Comparison of ENCODE assay signal across 8 cellular contexts in genomic region chr4:174521800-174522182, GRCh38. TPM values are rescaled to one million over a fixed set of nuclear protein-coding genes. Genes with fewer than 3 reads are reported as not detected.
DNase-seq lines count a peak whose midpoint lies in the region; ATAC-seq and TF ChIP-seq lines count a peak whose summit lies in the region.

No MANE protein-coding gene starts in this region.

- H3K9me3 Mint-ChIP-seq in activated naive CD4-positive, alpha-beta T cell treated with anti-CD3 and anti-CD28 coated beads for 36 hours, result no peaks in the 10 kb centered on the region
- no peaks in the 10 kb centered on the region for H3K9me3 Mint-ChIP-seq in dendritic cell treated with granulocyte-macrophage colony-stimulating factor and Interleukin-4, amounts not matched to agents 40 ng/mL and 50 ng/mL, for 4 days

- H3K27me3 Mint-ChIP-seq in activated naive CD4-positive, alpha-beta T cell treated with anti-CD3 and anti-CD28 coated beads for 36 hours (ENCODE audit: low read depth), result peaks cover 35% of the 10 kb centered on the region
- H3K27me3 Mint-ChIP-seq in dendritic cell treated with granulocyte-macrophage colony-stimulating factor and Interleukin-4, amounts not matched to agents 40 ng/mL and 50 ng/mL, for 4 days, result peaks cover 44% of the 10 kb centered on the region

- no peak overlapping the region for H3K4me2 ChIP-seq in Karpas-422 (ENCODE audit: low read depth, low read length, poor library complexity, severe bottlenecking)

- CTCF ChIA-PET in activated naive CD4-positive, alpha-beta T cell treated with anti-CD3 and anti-CD28 coated beads for 36 hours (lab: Charles Lee), result no interaction called here

- peak overlapping the region; percentile 68 for H3K4me3 Mint-ChIP-seq in activated naive CD4-positive, alpha-beta T cell treated with anti-CD3 and anti-CD28 coated beads for 36 hours
- H3K4me3 Mint-ChIP-seq in dendritic cell treated with granulocyte-macrophage colony-stimulating factor and Interleukin-4, amounts not matched to agents 40 ng/mL and 50 ng/mL, for 4 days, result peak overlapping the region; percentile 74

- H3K4me1 ChIP-seq in Peyer's patch (peaks cover 0 to 3% (median 0%) of the 10 kb centered on the region in 4 donors), mononuclear cell (ENCODE audit: insufficient read depth, low read length) (peaks cover 20% of the 10 kb centered on the region), Karpas-422 (ENCODE audit: low read length) (no peaks in the 10 kb centered on the region)

- TF ChIP-seq POLR2A in Peyer's patch (IDR thresholded peaks at IDR 0.05), result no peak

- intact Hi-C loops in activated naive CD4-positive, alpha-beta T cell treated with anti-CD3 and anti-CD28 coated beads for 36 hours (cut with micrococcal nuclease), result loop anchor here (2.0 to 5.0 kb wide), 4 partner anchors 99 to 304 kb away; no protein-coding TSS in a partner anchor
- intact Hi-C loops in dendritic cell treated with granulocyte-macrophage colony-stimulating factor and Interleukin-4, amounts not matched to agents 40 ng/mL and 50 ng/mL, for 4 days (cut with micrococcal nuclease), result no loop called here

- DNase-seq in activated naive CD4-positive, alpha-beta T cell treated with anti-CD3 and anti-CD28 coated beads for 36 hours, result peak; percentile 25
- no peak for DNase-seq in activated naive CD4-positive, alpha-beta T cell treated with anti-CD3 and anti-CD28 coated beads, Interleukin-2, amount 50 U/mL, for 16 hours
- DNase-seq in Peyer's patch (peak in 1 of 3 donors; percentile 70), Karpas-422 (no peak), EL (no peak)

- H3K4me1 Mint-ChIP-seq in activated naive CD4-positive, alpha-beta T cell treated with anti-CD3 and anti-CD28 coated beads for 36 hours (ENCODE audit: low read depth), result peaks cover 13% of the 10 kb centered on the region
- peaks cover 25% of the 10 kb centered on the region for H3K4me1 Mint-ChIP-seq in dendritic cell treated with granulocyte-macrophage colony-stimulating factor and Interleukin-4, amounts not matched to agents 40 ng/mL and 50 ng/mL, for 4 days (ENCODE audit: low read depth)

- H3K27ac ChIP-seq in Peyer's patch (peak overlapping the region; percentile 47 to 95 (median 72)), Karpas-422 (ENCODE audit: low read length) (no peak overlapping the region)

- H3K27ac Mint-ChIP-seq in activated naive CD4-positive, alpha-beta T cell treated with anti-CD3 and anti-CD28 coated beads for 36 hours, result peak overlapping the region; percentile 46
- H3K27ac Mint-ChIP-seq in dendritic cell treated with granulocyte-macrophage colony-stimulating factor and Interleukin-4, amounts not matched to agents 40 ng/mL and 50 ng/mL, for 4 days, result peak overlapping the region; percentile 26

- H3K36me3 ChIP-seq in Peyer's patch, result peaks cover 0 to 4% (median 0%) of the 10 kb centered on the region in 3 donors
- H3K36me3 ChIP-seq in Karpas-422 (ENCODE audit: insufficient read depth, low read length), result no peaks in the 10 kb centered on the region

- H3K27me3 ChIP-seq in Peyer's patch, result no peaks in the 10 kb centered on the region
- H3K27me3 ChIP-seq in mononuclear cell (ENCODE audit: insufficient read depth, low read length), result peaks cover 37% of the 10 kb centered on the region
- no peaks in the 10 kb centered on the region for H3K27me3 ChIP-seq in Karpas-422 (ENCODE audit: low read length)

- no peaks in the 10 kb centered on the region for H3K79me2 ChIP-seq in Karpas-422 (ENCODE audit: low read length)

- H3K4me3 ChIP-seq in Peyer's patch (peak overlapping the region; percentile 34 to 70 (median 50)), mononuclear cell (ENCODE audit: low read length) (peak overlapping the region; percentile 42), Karpas-422 (ENCODE audit: low read length) (no peak overlapping the region)

- ATAC-seq in HG03025 (IDR thresholded peaks at IDR 0.05; ENCODE audit: low FRiP score, unreplicated experiment), result peak; percentile 23

- H3K9ac ChIP-seq in Karpas-422 (ENCODE audit: low read length), result no peak overlapping the region

- no peaks in the 10 kb centered on the region for H3K9me2 ChIP-seq in Karpas-422 (replicated peaks; ENCODE audit: insufficient read depth, low read length)

- no peaks in the 10 kb centered on the region for H3K36me3 Mint-ChIP-seq in activated naive CD4-positive, alpha-beta T cell treated with anti-CD3 and anti-CD28 coated beads for 36 hours (ENCODE audit: low read depth)
- no peaks in the 10 kb centered on the region for H3K36me3 Mint-ChIP-seq in dendritic cell treated with granulocyte-macrophage colony-stimulating factor and Interleukin-4, amounts not matched to agents 40 ng/mL and 50 ng/mL, for 4 days (ENCODE audit: low read depth)

- no peaks in the 10 kb centered on the region for H3K9me3 ChIP-seq in Peyer's patch
- H3K9me3 ChIP-seq in mononuclear cell (ENCODE audit: low read depth, low read length), result no peaks in the 10 kb centered on the region
- no peaks in the 10 kb centered on the region for H3K9me3 ChIP-seq in Karpas-422 (ENCODE audit: low read length)

- H2AFZ ChIP-seq in Karpas-422 (ENCODE audit: low read length), result no peak overlapping the region

- peak in 1 of 6 experiments; percentile 29 for TF ChIP-seq CTCF in Peyer's patch (IDR thresholded peaks at IDR 0.05)

- H4K20me1 ChIP-seq in Karpas-422 (ENCODE audit: insufficient read depth, low read depth, low read length), result no peaks in the 10 kb centered on the region

RNA-seq across cellular contexts. Expression of gene HPGD, which starts 0.5 kb away (rescaled TPM):
- total RNA-seq in activated naive CD4-positive, alpha-beta T cell treated with anti-CD3 and anti-CD28 coated beads for 36 hours, result 1 to 10 TPM; 1.5 to 2.8 TPM
- total RNA-seq in Peyer's patch (100 to 1,000 TPM in 3 of 4 donors, 10 to 100 TPM in 1; 38.0 to 290 (median 208) TPM), mononuclear cell (10.5 TPM)
- not detected in 2 replicates for total RNA-seq in Karpas-422 (2014; rRNA removed; shearing (Covaris generic); ENCODE audit: low replicate concordance)
